Comparison of ENCODE assay signal across 21 cellular contexts in the genomic region with DNA sequence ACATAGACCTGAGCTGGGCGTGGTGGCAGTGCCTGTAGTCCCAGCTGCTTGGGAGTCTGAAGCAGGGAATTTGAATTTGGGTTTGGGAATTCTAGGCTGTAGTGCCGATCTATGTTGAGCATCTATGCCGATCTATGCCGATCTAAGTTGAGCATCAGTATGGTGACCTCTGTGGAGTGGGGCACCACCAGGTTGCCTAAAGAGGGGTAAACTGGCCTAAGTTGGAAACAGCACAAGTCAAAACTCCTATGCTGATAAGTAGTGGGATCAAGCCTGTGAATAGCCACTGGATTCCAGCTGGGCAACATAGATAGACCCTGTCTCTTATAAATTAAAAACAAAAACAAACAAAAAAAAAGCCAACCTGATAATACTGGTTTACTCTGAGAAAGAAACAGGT. TPM values are rescaled to one million over a fixed set of nuclear protein-coding genes. Genes with fewer than 3 reads are reported as not detected.
DNase-seq lines count a peak whose midpoint lies in the region; ATAC-seq and TF ChIP-seq lines count a peak whose summit lies in the region.
"Had no signal": no experiment of that assay in that cellular context is flagged by ENCODE, and none has a peak within 500 bp of the region (broad histone marks: within the 10 kb centered on the region; RNA-seq: fewer than 3 reads in every experiment).

No MANE protein-coding gene starts in this region.

- no peak overlapping the region for H2BK15ac ChIP-seq in mesenchymal stem cell (ENCODE audit: low read depth, poor library complexity, severe bottlenecking)

- peak overlapping the region in 1 of 2 experiments; percentile 30 for H3K4ac ChIP-seq in mesenchymal stem cell (ENCODE audit: low read depth in 1 of 2, low read length in 2 of 2)

- H3K9me3 ChIP-seq in mesenchymal stem cell (ENCODE audit: control insufficient read depth, low read length) = no peaks in the 10 kb centered on the region
- H3K9me3 ChIP-seq: SK-N-SH had no signal

- H3K27ac ChIP-seq in mesenchymal stem cell (ENCODE audit: low read length, poor library complexity, severe bottlenecking) = no peak overlapping the region
- H3K27ac ChIP-seq: C4-2B had no signal

- H3K23ac ChIP-seq in mesenchymal stem cell (ENCODE audit: low read length in 2 of 2) = no peak overlapping the region

- DNase-seq in activated naive CD4-positive, alpha-beta T cell treated with anti-CD3 and anti-CD28 coated beads, Interleukin-2, amount 10 ng/mL, durations not matched to agents 7 days and 5 days = no peak
- DNase-seq in activated naive CD4-positive, alpha-beta T cell treated with Interleukin-2 at 50 U/mL for 16 hours = no peak
- DNase-seq in WTC11 (ENCODE audit: low spot score) (no peak), osteocyte (ENCODE audit: extremely low spot score, unreplicated experiment) (no peak), mesenchymal stem cell (no peak), iPS-NIHi7 (ENCODE audit: extremely low spot score) (no peak)
- DNase-seq: GF-D8; GOT3; Kasumi-1; NCI-H1092 treated with DMSO at 0.1 percent for 48 hours; NCI-H1694; NCI-H510A; NCI-H748 treated with DMSO at 0.1 percent for 48 hours; NK-92 treated with Interleukin-12 subunit alpha and Interleukin-12 subunit beta, amount 100 ng/mL, for 24 hours; SHP77; SK-N-SH; T-helper 1 cell had no signal

- peaks cover 25 to 84% of the 10 kb centered on the region in 2 experiments for H3K36me3 ChIP-seq in mesenchymal stem cell (ENCODE audit: control insufficient read depth in 1 of 2, insufficient read depth in 2 of 2, low read depth in 1 of 2, low read length in 2 of 2)

- no peak overlapping the region for H2BK120ac ChIP-seq in mesenchymal stem cell (ENCODE audit: low read depth, low read length)

- POLR2A ChIA-PET in WTC11 (lab: Charles Lee) = no interaction called here

- no peaks in the 10 kb centered on the region for H3K27me3 ChIP-seq in mesenchymal stem cell (ENCODE audit: control insufficient read depth in 1 of 2, insufficient read depth in 1 of 2, low read length in 2 of 2)

- no peak overlapping the region for H3K4me3 Mint-ChIP-seq in activated naive CD4-positive, alpha-beta T cell treated with anti-CD3 and anti-CD28 coated beads, Interleukin-2, amount 10 ng/mL, durations not matched to agents 7 days and 5 days
- H3K4me3 Mint-ChIP-seq in IgD-negative memory B cell = peak overlapping the region in 1 of 4 donors; percentile 21
- no peak overlapping the region for H3K4me3 Mint-ChIP-seq in WTC11
- no peak overlapping the region for H3K4me3 Mint-ChIP-seq in osteocyte (ENCODE audit: unreplicated experiment)

- H3K27ac Mint-ChIP-seq in activated naive CD4-positive, alpha-beta T cell treated with anti-CD3 and anti-CD28 coated beads, Interleukin-2, amount 10 ng/mL, durations not matched to agents 7 days and 5 days = peak overlapping the region; percentile 13
- H3K27ac Mint-ChIP-seq in IgD-negative memory B cell (peak overlapping the region in 2 of 3 donors; percentile 9 to 49), WTC11 (peak overlapping the region; percentile 44; the same call in 1 of the 2 replicates), osteocyte (ENCODE audit: unreplicated experiment) (peak overlapping the region; percentile 32)

- peaks cover 57% of the 10 kb centered on the region for H3K4me1 Mint-ChIP-seq in activated naive CD4-positive, alpha-beta T cell treated with anti-CD3 and anti-CD28 coated beads, Interleukin-2, amount 10 ng/mL, durations not matched to agents 7 days and 5 days
- peaks cover 16 to 41% (median 17%) of the 10 kb centered on the region in 3 donors for H3K4me1 Mint-ChIP-seq in IgD-negative memory B cell
- peaks cover 32% of the 10 kb centered on the region for H3K4me1 Mint-ChIP-seq in WTC11
- peaks cover 38% of the 10 kb centered on the region for H3K4me1 Mint-ChIP-seq in osteocyte (ENCODE audit: unreplicated experiment)

- 96% methylated on average over 4 of the region's 4 CpGs for WGBS in mesenchymal stem cell

- H3K18ac ChIP-seq in mesenchymal stem cell (ENCODE audit: low read depth in 1 of 2, low read length in 2 of 2) = no peak overlapping the region

- H3K79me1 ChIP-seq in mesenchymal stem cell (replicated peaks; ENCODE audit: low read length, poor library complexity, severe bottlenecking) = peaks cover 10% of the 10 kb centered on the region

- no peak overlapping the region for H3K4me3 ChIP-seq in mesenchymal stem cell (ENCODE audit: insufficient read depth in 1 of 2, low read depth in 1 of 2, low read length in 2 of 2)
- H3K4me3 ChIP-seq: GM12878 had no signal

- no peak overlapping the region for H3K4me2 ChIP-seq in mesenchymal stem cell (ENCODE audit: low read length, poor library complexity, severe bottlenecking)
- H3K4me2 ChIP-seq: SK-N-SH had no signal

- peak; percentile 20; the same call in 1 of the 2 replicates for ATAC-seq in WTC11
- no peak for ATAC-seq in GM21529 (IDR thresholded peaks at IDR 0.05; ENCODE audit: unreplicated experiment)
- ATAC-seq: GM12878 had no signal

- H2BK5ac ChIP-seq in mesenchymal stem cell (ENCODE audit: low read depth, low read length, poor library complexity, severe bottlenecking) = no peak overlapping the region

- H3K27me3 Mint-ChIP-seq in activated naive CD4-positive, alpha-beta T cell treated with anti-CD3 and anti-CD28 coated beads, Interleukin-2, amount 10 ng/mL, durations not matched to agents 7 days and 5 days = no peaks in the 10 kb centered on the region
- H3K27me3 Mint-ChIP-seq in IgD-negative memory B cell (no peaks in the 10 kb centered on the region), WTC11 (ENCODE audit: low read depth) (no peaks in the 10 kb centered on the region), osteocyte (ENCODE audit: unreplicated experiment) (no peaks in the 10 kb centered on the region)

- H3K9me3 Mint-ChIP-seq in activated naive CD4-positive, alpha-beta T cell treated with anti-CD3 and anti-CD28 coated beads, Interleukin-2, amount 10 ng/mL, durations not matched to agents 7 days and 5 days = no peaks in the 10 kb centered on the region
- H3K9me3 Mint-ChIP-seq in IgD-negative memory B cell (no peaks in the 10 kb centered on the region), WTC11 (no peaks in the 10 kb centered on the region), osteocyte (ENCODE audit: unreplicated experiment) (no peaks in the 10 kb centered on the region)

- peaks cover 58% of the 10 kb centered on the region for H3K36me3 Mint-ChIP-seq in activated naive CD4-positive, alpha-beta T cell treated with anti-CD3 and anti-CD28 coated beads, Interleukin-2, amount 10 ng/mL, durations not matched to agents 7 days and 5 days
- H3K36me3 Mint-ChIP-seq in IgD-negative memory B cell (peaks cover 9% of the 10 kb centered on the region), WTC11 (peaks cover 94% of the 10 kb centered on the region), osteocyte (ENCODE audit: unreplicated experiment) (peaks cover 78% of the 10 kb centered on the region)

- no peak overlapping the region for H4K91ac ChIP-seq in mesenchymal stem cell (ENCODE audit: low read length)

- no peak overlapping the region for H2BK12ac ChIP-seq in mesenchymal stem cell (ENCODE audit: low read length in 2 of 2)

- no peak overlapping the region for H3K14ac ChIP-seq in mesenchymal stem cell (ENCODE audit: low read length in 2 of 2)

- no peak overlapping the region for H2AFZ ChIP-seq in mesenchymal stem cell (ENCODE audit: low read depth, low read length)

- no peak overlapping the region for H3K9ac ChIP-seq in mesenchymal stem cell (ENCODE audit: low read length)
- H3K9ac ChIP-seq: SK-N-SH had no signal

- peaks cover 1% of the 10 kb centered on the region for H3K4me1 ChIP-seq in mesenchymal stem cell (ENCODE audit: control insufficient read depth, insufficient read depth, low read depth, low read length)

- CTCF ChIA-PET in activated naive CD4-positive, alpha-beta T cell treated with anti-CD3 and anti-CD28 coated beads, Interleukin-2, amount 10 ng/mL, durations not matched to agents 7 days and 5 days (lab: Charles Lee) = no interaction called here
- CTCF ChIA-PET in WTC11 (lab: Charles Lee) = no interaction called here

- H4K8ac ChIP-seq in mesenchymal stem cell (ENCODE audit: low read length) = no peak overlapping the region

- H2AK5ac ChIP-seq in mesenchymal stem cell (ENCODE audit: low read length, severe bottlenecking) = no peak overlapping the region

- TF ChIP-seq CTCF in WTC11 (IDR thresholded peaks at IDR 0.05) = no peak
- no peak for TF ChIP-seq CTCF in osteocyte (IDR thresholded peaks at IDR 0.05)

TF ChIP-seq in WTC11, 78 proteins besides CTCF, POLR2A, EP300 and RAD21:
- TF ChIP-seq NR2C2 (CRISPR knock-in tag; IDR thresholded peaks at IDR 0.05) (no peak), TCF7 (CRISPR knock-in tag; IDR thresholded peaks at IDR 0.05; ENCODE audit: low read depth) (no peak), ATF3 (CRISPR knock-in tag; conservative IDR thresholded peaks at IDR 0.05) (no peak), CREM (CRISPR knock-in tag; IDR thresholded peaks at IDR 0.05) (no peak), GABPB1 (CRISPR knock-in tag; IDR thresholded peaks at IDR 0.05) (no peak), MYBL2 (CRISPR knock-in tag; IDR thresholded peaks at IDR 0.05) (no peak), EMX1 (CRISPR knock-in tag; IDR thresholded peaks at IDR 0.05) (no peak), NFYB (CRISPR knock-in tag; conservative IDR thresholded peaks at IDR 0.05; ENCODE audit: low read depth) (no peak), IRF1 (CRISPR knock-in tag; IDR thresholded peaks at IDR 0.05) (no peak), NFATC4 (CRISPR knock-in tag; IDR thresholded peaks at IDR 0.05) (no peak), ZNF416 (CRISPR knock-in tag; IDR thresholded peaks at IDR 0.05) (no peak), ESRRA (CRISPR knock-in tag; IDR thresholded peaks at IDR 0.05; ENCODE audit: borderline replicate concordance) (no peak)

RNA-seq across cellular contexts. Expression of gene WEE1, which starts 7.4 kb away (rescaled TPM):
- polyA plus RNA-seq in IgD-negative memory B cell = 47.8 TPM
- 85.5 to 109 TPM (median 91.3 TPM) in 3 replicates for total RNA-seq in WTC11 (2021)
- 77.8 and 111 TPM in 2 replicates for total RNA-seq in osteocyte
- polyA plus RNA-seq in mesenchymal stem cell (2013, experiment 1 of 2) = 7.5 TPM
- 7.5 TPM for polyA plus RNA-seq in mesenchymal stem cell (2013, experiment 2 of 2)
